In the genomic region with DNA sequence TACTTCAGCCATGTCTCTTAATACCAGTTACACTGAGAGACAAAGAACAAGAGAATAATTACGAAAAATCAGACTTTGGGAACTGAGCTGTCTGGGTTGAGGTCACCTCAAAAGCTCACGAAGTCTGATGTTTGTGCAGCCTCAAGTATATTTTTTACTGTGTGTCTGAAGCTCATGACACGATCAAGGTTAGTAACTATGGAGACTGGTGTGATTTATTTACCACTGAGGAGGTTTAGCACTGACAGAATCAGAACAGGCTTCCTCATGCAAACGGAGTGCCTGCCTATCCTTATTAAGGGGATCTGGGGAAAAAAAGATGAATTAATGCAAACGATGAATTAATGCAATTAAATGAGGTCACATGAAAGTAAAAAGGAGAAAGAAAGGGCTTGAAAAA, we compare ENCODE assay signal across 17 cellular contexts.
"Had no signal": no experiment of that assay in that cellular context is flagged by ENCODE, and none has a peak within 500 bp of the region (broad histone marks: within the 10 kb centered on the region; RNA-seq: fewer than 3 reads in every experiment).

No MANE protein-coding gene starts in this region.

- H3K4me3 ChIP-seq: lower lobe of right lung, tibial nerve, vagina had no signal

- H3K4me1 ChIP-seq: parathyroid adenoma had no signal

- H3K4me3 Mint-ChIP-seq: activated B cell treated with CpG ODN at 0.5 μM for 24 hours; activated CD8-positive, alpha-beta T cell treated with anti-CD3 and anti-CD28 coated beads, Interleukin-2, amount 10 ng/mL, durations not matched to agents 7 days and 5 days; naive B cell; T-helper 2 cell treated with Interferon-gamma antibody and Interleukin-4, amounts not matched to agents 5 μg/mL and 100 μg/mL, for 36 hours had no signal

- H3K9ac ChIP-seq: parathyroid adenoma had no signal

- ATAC-seq: activated CD8-positive, alpha-beta T cell treated with anti-CD3 and anti-CD28 coated beads, Interleukin-2, amount 10 ng/mL, durations not matched to agents 7 days and 5 days; left cardiac atrium; lower lobe of right lung had no signal

- H3K9me3 Mint-ChIP-seq: T-helper 2 cell treated with Interferon-gamma antibody and Interleukin-4, amounts not matched to agents 5 μg/mL and 100 μg/mL, for 36 hours had no signal

- H3K36me3 ChIP-seq: lower lobe of right lung, tibial nerve, vagina had no signal

- H3K27me3 ChIP-seq: tibial nerve, vagina had no signal

- H3K9me3 ChIP-seq: lower lobe of right lung, tibial nerve, vagina had no signal

- H2AFZ ChIP-seq: parathyroid adenoma had no signal

- H3K27ac ChIP-seq: lower lobe of right lung, parathyroid adenoma, tibial nerve, vagina had no signal

- DNase-seq: activated B cell treated with CpG ODN at 0.5 μM for 24 hours; activated CD4-positive, alpha-beta T cell treated with anti-CD3 and anti-CD28 coated beads for 48 hours; activated CD8-positive, alpha-beta memory T cell treated with anti-CD3 and anti-CD28 coated beads, Interleukin-2, amount 50 U/mL, for 4 hours; activated CD8-positive, alpha-beta T cell treated with anti-CD3 and anti-CD28 coated beads, Interleukin-2, amount 10 ng/mL, durations not matched to agents 7 days and 5 days; activated naive CD4-positive, alpha-beta T cell; cortex of kidney; effector CD4-positive, alpha-beta T cell; head of caudate nucleus; left cardiac atrium; lower lobe of right lung; naive B cell; stimulated activated CD4-positive, alpha-beta T cell treated with anti-CD3 and anti-CD28 coated beads, Interleukin-4, amount 100 ng/mL, for 24 hours; stimulated activated naive CD4-positive, alpha-beta T cell had no signal
